Comparison of ENCODE assay signal across 11 cellular contexts in genomic region chr7:67618569-67619543, GRCh38.
DNase-seq lines count a peak whose midpoint lies in the region; ATAC-seq and TF ChIP-seq lines count a peak whose summit lies in the region.
"Had no signal": no experiment of that assay in that cellular context is flagged by ENCODE, and none has a peak within 500 bp of the region (broad histone marks: within the 10 kb centered on the region; RNA-seq: fewer than 3 reads in every experiment).

No MANE protein-coding gene starts in this region.

- no peaks in the 10 kb centered on the region for H3K36me3 ChIP-seq in BE2C
- H3K36me3 ChIP-seq in SK-N-SH (replicated peaks in 1 of 2; ENCODE audit: control insufficient read depth in 1 of 2, insufficient read depth in 2 of 2, low read length in 1 of 2), result no peaks in the 10 kb centered on the region
- no peaks in the 10 kb centered on the region for H3K36me3 ChIP-seq in left lung
- H3K36me3 ChIP-seq: prostate gland, upper lobe of left lung had no signal

- POLR2A ChIA-PET in SK-N-SH (lab: Yijun Ruan, JAX), result interaction anchor here (0.5 kb wide), 1 partner anchor 1983 kb away, joined by 3 read pairs; no protein-coding TSS in a partner anchor
- POLR2A ChIA-PET in activated CD4-positive, alpha-beta T cell treated with anti-CD3 and anti-CD28 coated beads, Interleukin-2, amount 10 ng/mL, durations not matched to agents 7 days and 5 days (lab: Charles Lee), result no interaction called here

- no peak overlapping the region for H3K27ac Mint-ChIP-seq in activated CD4-positive, alpha-beta T cell treated with anti-CD3 and anti-CD28 coated beads, Interleukin-2, amount 10 ng/mL, durations not matched to agents 7 days and 5 days
- no peak overlapping the region for H3K27ac Mint-ChIP-seq in natural killer cell treated with Interleukin-12 subunit alpha and Interleukin-12 subunit beta and Interleukin-15 and Interleukin-18, amount 100 ng/mL, for 72 hours

- H3K27me3 ChIP-seq in BE2C (no peaks in the 10 kb centered on the region), SK-N-SH (ENCODE audit: insufficient read depth) (no peaks in the 10 kb centered on the region; the same call in 1 of the 2 replicates), left lung (peaks cover 0 to 18% of the 10 kb centered on the region in 2 donors)
- H3K27me3 ChIP-seq: upper lobe of left lung had no signal

- H3K27ac ChIP-seq in SK-N-SH (ENCODE audit: low read depth in 2 of 2, low read length in 1 of 2), result peak overlapping the region in 1 of 2 experiments; percentile 89; a peak in 2 of 4 replicates
- no peak overlapping the region for H3K27ac ChIP-seq in left lung
- H3K27ac ChIP-seq: prostate gland had no signal

- H3K9ac ChIP-seq in SK-N-SH, result no peak overlapping the region

- peak; percentile 56 for ATAC-seq in left lung
- no peak for ATAC-seq in natural killer cell treated with Interleukin-12 subunit alpha and Interleukin-12 subunit beta and Interleukin-15 and Interleukin-18, amount 100 ng/mL, for 72 hours

- no peaks in the 10 kb centered on the region for H4K20me1 ChIP-seq in SK-N-SH (ENCODE audit: insufficient read depth)

- H2AFZ ChIP-seq in SK-N-SH (ENCODE audit: low read depth), result no peak overlapping the region

- H3K4me1 ChIP-seq in BE2C (peaks cover 11% of the 10 kb centered on the region), SK-N-SH (ENCODE audit: control insufficient read depth in 1 of 2, insufficient read depth in 2 of 2, low read depth in 1 of 2, low read length in 1 of 2) (peaks cover 0 to 23% of the 10 kb centered on the region in 2 experiments; a peak in 2 of 4 replicates), left lung (no peaks in the 10 kb centered on the region)
- H3K4me1 ChIP-seq: prostate gland had no signal

- 18% methylated on average over 20 of the region's 20 CpGs for WGBS in SK-N-SH (ENCODE audit: low lambda C conversion rate)

- H3K27me3 Mint-ChIP-seq in activated CD4-positive, alpha-beta T cell treated with anti-CD3 and anti-CD28 coated beads, Interleukin-2, amount 10 ng/mL, durations not matched to agents 7 days and 5 days, result no peaks in the 10 kb centered on the region
- H3K27me3 Mint-ChIP-seq in natural killer cell treated with Interleukin-12 subunit alpha and Interleukin-12 subunit beta and Interleukin-15 and Interleukin-18, amount 100 ng/mL, for 72 hours, result peaks cover 5 to 7% of the 10 kb centered on the region in 2 donors

- DNase-seq in BE2C, result peak; percentile 82
- DNase-seq in NCI-H1105 (lab: John Stamatoyannopoulos, UW), result peak; percentile 73
- DNase-seq in SK-N-SH, result peak; percentile 79
- no peak for DNase-seq in left lung
- no peak for DNase-seq in activated CD4-positive, alpha-beta T cell treated with anti-CD3 and anti-CD28 coated beads, Interleukin-2, amount 10 ng/mL, durations not matched to agents 7 days and 5 days
- DNase-seq in OCI-M2 (lab: John Stamatoyannopoulos, UW; ENCODE audit: unreplicated experiment), result no peak
- DNase-seq in activated gamma-delta T cell (lab: John Stamatoyannopoulos, UW), result no peak
- DNase-seq in natural killer cell treated with Interleukin-12 subunit alpha and Interleukin-12 subunit beta and Interleukin-15 and Interleukin-18, amount 100 ng/mL, for 72 hours (ENCODE audit: low spot score), result no peak
- DNase-seq: activated CD8-positive, alpha-beta memory T cell treated with anti-CD3 and anti-CD28 coated beads, Interleukin-2, amount 50 U/mL, for 4 hours had no signal

- no peaks in the 10 kb centered on the region for H3K9me2 ChIP-seq in SK-N-SH

- peak in 1 of 2 experiments; percentile 68; a peak in 1 of 4 replicates for TF ChIP-seq EP300 in SK-N-SH (IDR thresholded peaks at IDR 0.05; ENCODE audit: borderline replicate concordance in 1 of 2, low read depth in 1 of 2, low read length in 1 of 2)

- H3F3A ChIP-seq in SK-N-SH (replicated peaks; ENCODE audit: insufficient read depth), result no peaks in the 10 kb centered on the region

- H3K4me3 Mint-ChIP-seq in activated CD4-positive, alpha-beta T cell treated with anti-CD3 and anti-CD28 coated beads, Interleukin-2, amount 10 ng/mL, durations not matched to agents 7 days and 5 days, result no peak overlapping the region
- no peak overlapping the region for H3K4me3 Mint-ChIP-seq in natural killer cell treated with Interleukin-12 subunit alpha and Interleukin-12 subunit beta and Interleukin-15 and Interleukin-18, amount 100 ng/mL, for 72 hours

- peak; percentile 45 for TF ChIP-seq CTCF in BE2C (IDR thresholded peaks at IDR 0.05; ENCODE audit: low read depth, low read length)
- no peak for TF ChIP-seq CTCF in SK-N-SH (IDR thresholded peaks at IDR 0.05)
- TF ChIP-seq CTCF in left lung (IDR thresholded peaks at IDR 0.05), result no peak

- H3K79me2 ChIP-seq in SK-N-SH (ENCODE audit: insufficient read depth), result no peaks in the 10 kb centered on the region

- H3K4me1 Mint-ChIP-seq in activated CD4-positive, alpha-beta T cell treated with anti-CD3 and anti-CD28 coated beads, Interleukin-2, amount 10 ng/mL, durations not matched to agents 7 days and 5 days, result no peaks in the 10 kb centered on the region
- no peaks in the 10 kb centered on the region for H3K4me1 Mint-ChIP-seq in natural killer cell treated with Interleukin-12 subunit alpha and Interleukin-12 subunit beta and Interleukin-15 and Interleukin-18, amount 100 ng/mL, for 72 hours (ENCODE audit: low read depth in 2 of 2)

- H3K4me2 ChIP-seq in SK-N-SH, result no peak overlapping the region

- intact Hi-C loops in left lung (cut with DNase I), result no loop called here

- TF ChIP-seq RAD21 in SK-N-SH (IDR thresholded peaks at IDR 0.05; ENCODE audit: low read length), result peak; percentile 75

- no peak overlapping the region; the same call in 1 of the 2 replicates for H3K4me3 ChIP-seq in BE2C (ENCODE audit: low read depth, low read length)
- no peak overlapping the region for H3K4me3 ChIP-seq in SK-N-SH (ENCODE audit: low read depth in 2 of 2, low read length in 1 of 2)
- H3K4me3 ChIP-seq in left lung, result no peak overlapping the region
- H3K4me3 ChIP-seq: prostate gland, upper lobe of left lung had no signal

- no peaks in the 10 kb centered on the region for H3K36me3 Mint-ChIP-seq in activated CD4-positive, alpha-beta T cell treated with anti-CD3 and anti-CD28 coated beads, Interleukin-2, amount 10 ng/mL, durations not matched to agents 7 days and 5 days (ENCODE audit: low read depth)
- no peaks in the 10 kb centered on the region for H3K36me3 Mint-ChIP-seq in natural killer cell treated with Interleukin-12 subunit alpha and Interleukin-12 subunit beta and Interleukin-15 and Interleukin-18, amount 100 ng/mL, for 72 hours

- H3K9me3 Mint-ChIP-seq in activated CD4-positive, alpha-beta T cell treated with anti-CD3 and anti-CD28 coated beads, Interleukin-2, amount 10 ng/mL, durations not matched to agents 7 days and 5 days, result peaks cover 2% of the 10 kb centered on the region
- peaks cover 2% of the 10 kb centered on the region for H3K9me3 Mint-ChIP-seq in natural killer cell treated with Interleukin-12 subunit alpha and Interleukin-12 subunit beta and Interleukin-15 and Interleukin-18, amount 100 ng/mL, for 72 hours

- CTCF ChIA-PET in SK-N-SH (lab: Yijun Ruan, JAX), result interaction anchor here (0.6 to 4.9 kb wide), 17 partner anchors 8 to 1756 kb away, joined by 3 to 33 read pairs (median 3); no protein-coding TSS in a partner anchor
- CTCF ChIA-PET in activated CD4-positive, alpha-beta T cell treated with anti-CD3 and anti-CD28 coated beads, Interleukin-2, amount 10 ng/mL, durations not matched to agents 7 days and 5 days (lab: Charles Lee), result no interaction called here

- H3K9me3 ChIP-seq in BE2C (no peaks in the 10 kb centered on the region), SK-N-SH (no peaks in the 10 kb centered on the region), left lung (no peaks in the 10 kb centered on the region)
- H3K9me3 ChIP-seq: prostate gland, upper lobe of left lung had no signal

TF ChIP-seq in SK-N-SH, 30 proteins besides CTCF, POLR2A, EP300 and RAD21 (continues in another document):
- TF ChIP-seq YY1 (IDR thresholded peaks at IDR 0.05; ENCODE audit: low read depth) (no peak), RFX5 (IDR thresholded peaks at IDR 0.05; ENCODE audit: low read length) (no peak), EZH2phosphoT487 (IDR thresholded peaks at IDR 0.05; ENCODE audit: borderline replicate concordance, low read depth) (no peak), GABPA (IDR thresholded peaks at IDR 0.05; ENCODE audit: low read depth) (no peak), NFIC (IDR thresholded peaks at IDR 0.05; ENCODE audit: borderline replicate concordance) (no peak), ELF1 (IDR thresholded peaks at IDR 0.05) (no peak), MXI1 (IDR thresholded peaks at IDR 0.05; ENCODE audit: low read depth, low read length) (peak; percentile 91), FOSL2 (IDR thresholded peaks at IDR 0.05; ENCODE audit: borderline replicate concordance, low read depth) (no peak), USF2 (IDR thresholded peaks at IDR 0.05; ENCODE audit: borderline replicate concordance, low read depth, low read length) (no peak), SIN3A (IDR thresholded peaks at IDR 0.05; ENCODE audit: borderline replicate concordance, low read depth, low read length) (no peak), TAF1 (IDR thresholded peaks at IDR 0.05; ENCODE audit: borderline replicate concordance, low read depth, low read length) (no peak), MAX (IDR thresholded peaks at IDR 0.05; ENCODE audit: low read depth) (no peak), USF1 (IDR thresholded peaks at IDR 0.05; ENCODE audit: borderline replicate concordance, low read depth) (no peak), MEF2A (IDR thresholded peaks at IDR 0.05; ENCODE audit: borderline replicate concordance, low read depth) (no peak)

Comparison
In these comparisons a context has a peak if more than half of its experiments do, and no peak if none do; other contexts are left out.
1. DNase-seq: peak in BE2C (single experiment), NCI-H1105 (single experiment) and SK-N-SH (single experiment); none in left lung (0 of 2), activated CD4-positive, alpha-beta T cell treated with anti-CD3 and anti-CD28 coated beads, Interleukin-2, amount 10 ng/mL, durations not matched to agents 7 days and 5 days (single experiment), OCI-M2 (single experiment), activated gamma-delta T cell (single experiment) and natural killer cell treated with Interleukin-12 subunit alpha and Interleukin-12 subunit beta and Interleukin-15 and Interleukin-18, amount 100 ng/mL, for 72 hours (single experiment).